Comparison of ENCODE assay signal across 9 cellular contexts in genomic region chr1:153610334-153611023, GRCh38. TPM values are rescaled to one million over a fixed set of nuclear protein-coding genes. Genes with fewer than 3 reads are reported as not detected.
DNase-seq lines count a peak whose midpoint lies in the region; TF ChIP-seq lines count a peak whose summit lies in the region.
"Had no signal": no experiment of that assay in that cellular context is flagged by ENCODE, and none has a peak within 500 bp of the region (broad histone marks: within the 10 kb centered on the region; RNA-seq: fewer than 3 reads in every experiment).

No MANE protein-coding gene starts in this region.

- no peaks in the 10 kb centered on the region for H3K9me2 ChIP-seq in PC-9 (ENCODE audit: insufficient read depth)

- CTCF ChIA-PET in PC-9 (lab: Charles Lee), result interaction anchor here (0.5 kb wide), 1 partner anchor 1582 kb away, joined by 5 read pairs; no protein-coding TSS in a partner anchor

- intact Hi-C loops in PC-9 (cut with micrococcal nuclease; ENCODE audit: unreplicated experiment), result no loop called here
- intact Hi-C loops in esophagus squamous epithelium (cut with DNase I), result loop anchor here (5.0 kb wide), 1 partner anchor 33 kb away; no protein-coding TSS in a partner anchor

- no peak overlapping the region for H2AFZ ChIP-seq in PC-9

- peaks cover 67% of the 10 kb centered on the region for H3K4me1 ChIP-seq in PC-9 (replicated peaks; ENCODE audit: insufficient read depth)
- peaks cover 30 to 85% (median 46%) of the 10 kb centered on the region in 3 donors for H3K4me1 ChIP-seq in esophagus squamous epithelium
- H3K4me1 ChIP-seq in stomach smooth muscle (ENCODE audit: control insufficient read depth, insufficient read depth, low read length), result peaks cover 56% of the 10 kb centered on the region

- H3K4me3 ChIP-seq in PC-9 (peak overlapping the region; percentile 56), esophagus squamous epithelium (peak overlapping the region; percentile 54 to 76 (median 66)), stomach smooth muscle (ENCODE audit: low read length in 2 of 2) (peak overlapping the region in 1 of 2 donors; percentile 29)

- H4K20me1 ChIP-seq in PC-9 (ENCODE audit: insufficient read depth), result no peaks in the 10 kb centered on the region

- H3K9ac ChIP-seq in stomach smooth muscle (ENCODE audit: low read length in 2 of 2), result no peak overlapping the region

- no peak for TF ChIP-seq POLR2A in esophagus squamous epithelium (IDR thresholded peaks at IDR 0.05)

- TF ChIP-seq CTCF in PC-9 (conservative IDR thresholded peaks at IDR 0.05), result no peak
- no peak for TF ChIP-seq CTCF in esophagus squamous epithelium (IDR thresholded peaks at IDR 0.05)

- BruUV-seq in PC-9 (replicated peaks; lab: Mats Ljungman, UMichigan), result no TSS peak

- peaks cover 63% of the 10 kb centered on the region for H3F3A ChIP-seq in PC-9 (ENCODE audit: insufficient read depth, low read depth)

- no peaks in the 10 kb centered on the region for H3K9me3 ChIP-seq in PC-9 (ENCODE audit: insufficient read depth, low read depth)
- no peaks in the 10 kb centered on the region for H3K9me3 ChIP-seq in esophagus squamous epithelium
- H3K9me3 ChIP-seq in stomach smooth muscle (ENCODE audit: control insufficient read depth in 2 of 2, low read length in 2 of 2), result no peaks in the 10 kb centered on the region

- H3K79me2 ChIP-seq in PC-9 (ENCODE audit: low read depth), result peaks cover 65% of the 10 kb centered on the region

- WGBS in esophagus squamous epithelium, 2 donors, result 28 to 38% methylated on average over 1 to 5 of the region's 10 CpGs

- peak; percentile 65 to 85 for DNase-seq in PC-9
- DNase-seq in esophagus squamous epithelium (lab: John Stamatoyannopoulos, UW), result no peak
- DNase-seq in NCI-H1092 treated with DMSO at 0.1 percent for 48 hours (lab: John Stamatoyannopoulos, UW), result no peak
- DNase-seq in MV-4-11 (lab: John Stamatoyannopoulos, UW), result no peak
- DNase-seq in GM19238 (ENCODE audit: insufficient read length, low spot score), result no peak
- DNase-seq: activated naive CD4-positive, alpha-beta T cell treated with anti-CD3 and anti-CD28 coated beads for 36 hours; naive B cell had no signal

- POLR2A ChIA-PET in PC-9 (lab: Charles Lee; ENCODE audit: unreplicated experiment), result interaction anchor here (0.6 to 1.6 kb wide), 5 partner anchors 17 to 1663 kb away, joined by 4 to 16 read pairs (median 6); partner anchors contain the start of gene S100A13

- H3K36me3 ChIP-seq in PC-9 (ENCODE audit: low read depth) (peaks cover 20% of the 10 kb centered on the region), esophagus squamous epithelium (peaks cover 14 to 28% (median 20%) of the 10 kb centered on the region in 3 donors), stomach smooth muscle (ENCODE audit: control insufficient read depth in 2 of 2, insufficient read depth in 2 of 2, low read length in 2 of 2) (peaks cover 13% of the 10 kb centered on the region in 2 donors)

- H3K27me3 ChIP-seq in PC-9 (ENCODE audit: insufficient read depth, low read depth) (no peaks in the 10 kb centered on the region), esophagus squamous epithelium (no peaks in the 10 kb centered on the region), stomach smooth muscle (ENCODE audit: control insufficient read depth in 1 of 2, insufficient read depth in 2 of 2, low read length in 2 of 2) (no peaks in the 10 kb centered on the region)

- H3K27ac ChIP-seq in PC-9, result peak overlapping the region; percentile 96
- peak overlapping the region; percentile 92 to 96 (median 94) for H3K27ac ChIP-seq in esophagus squamous epithelium
- peak overlapping the region; percentile 11 for H3K27ac ChIP-seq in stomach smooth muscle (ENCODE audit: low read length)

- peak overlapping the region; percentile 84 for H3K4me2 ChIP-seq in PC-9

RNA-seq across cellular contexts. Expression of gene S100A16, which starts 2.5 kb away (rescaled TPM):
- total RNA-seq in PC-9 (2021), result 226 and 276 TPM in 2 replicates
- 1,000 to 10,000 TPM; 1,372 to 2,409 (median 2,158) TPM for total RNA-seq in esophagus squamous epithelium
- total RNA-seq: activated naive CD4-positive, alpha-beta T cell treated with anti-CD3 and anti-CD28 coated beads for 36 hours; OCI-LY7 had no signal

RNA-seq across cellular contexts. Expression of gene S100A14, which starts 5.6 kb away (rescaled TPM):
- total RNA-seq in PC-9 (2021) (411 and 486 TPM in 2 replicates), esophagus squamous epithelium (1,000 to 10,000 TPM; 1,580 to 2,481 (median 2,030) TPM)
- total RNA-seq: activated naive CD4-positive, alpha-beta T cell treated with anti-CD3 and anti-CD28 coated beads for 36 hours; OCI-LY7 had no signal

RNA-seq across cellular contexts. Expression of gene S100A13, which starts 16.8 kb away (rescaled TPM):
- total RNA-seq in PC-9 (2021), result 120 and 144 TPM in 2 replicates
- total RNA-seq in esophagus squamous epithelium, result 10 to 100 TPM; 44.4 to 63.3 (median 55.7) TPM

RNA-seq across cellular contexts. Expression of gene S100A1, which starts 17.8 kb away (rescaled TPM):
- total RNA-seq in PC-9 (2021), result 0.46 and 1.0 TPM in 2 replicates
- 1 to 10 TPM in 1 of 4 donors, not detected in 3; 1.8 TPM for total RNA-seq in esophagus squamous epithelium
- total RNA-seq: activated naive CD4-positive, alpha-beta T cell treated with anti-CD3 and anti-CD28 coated beads for 36 hours; OCI-LY7 had no signal

RNA-seq across cellular contexts. Expression of gene CHTOP, which starts 23.4 kb away (rescaled TPM):
- total RNA-seq in PC-9 (2021), result 75.1 and 83.9 TPM in 2 replicates
- total RNA-seq in esophagus squamous epithelium, result 10 to 100 TPM; 35.0 to 58.9 (median 47.3) TPM

Comparison
In these comparisons a context has a peak if more than half of its experiments do, and no peak if none do; other contexts are left out.
1. DNase-seq: peak in PC-9 (2 of 2); none in esophagus squamous epithelium (single experiment), NCI-H1092 treated with DMSO at 0.1 percent for 48 hours (single experiment), MV-4-11 (single experiment) and GM19238 (single experiment).
2. H3K27ac ChIP-seq: peak in every context shown above with its lines; median percentile 96 in PC-9; 94 in esophagus squamous epithelium; 11 in stomach smooth muscle.